In genomic region chr2:237472909-237473308, GRCh38 we compare ENCODE assay signal across 19 cellular contexts. TPM values are rescaled to one million over a fixed set of nuclear protein-coding genes. Genes with fewer than 3 reads are reported as not detected.
DNase-seq lines count a peak whose midpoint lies in the region; FAIRE-seq and TF ChIP-seq lines count a peak whose summit lies in the region.
"Had no signal": no experiment of that assay in that cellular context is flagged by ENCODE, and none has a peak within 500 bp of the region (broad histone marks: within the 10 kb centered on the region; RNA-seq: fewer than 3 reads in every experiment).

No MANE protein-coding gene starts in this region.

- H3K36me3 Mint-ChIP-seq in astrocyte (ENCODE audit: low read depth, unreplicated experiment) (no peaks in the 10 kb centered on the region), nephron (ENCODE audit: low read depth) (no peaks in the 10 kb centered on the region)
- H3K36me3 Mint-ChIP-seq in T-helper 2 cell treated with Interferon-gamma antibody and Interleukin-4, amounts not matched to agents 5 μg/mL and 100 μg/mL, for 36 hours (ENCODE audit: low read depth): no peaks in the 10 kb centered on the region

- peaks cover 4% of the 10 kb centered on the region for H3K27me3 Mint-ChIP-seq in astrocyte (ENCODE audit: low read depth, unreplicated experiment)
- H3K27me3 Mint-ChIP-seq in nephron (ENCODE audit: low read depth): peaks cover 9% of the 10 kb centered on the region
- peaks cover 19% of the 10 kb centered on the region for H3K27me3 Mint-ChIP-seq in T-helper 2 cell treated with Interferon-gamma antibody and Interleukin-4, amounts not matched to agents 5 μg/mL and 100 μg/mL, for 36 hours (ENCODE audit: low read depth)

- DNase-seq in breast epithelium (ENCODE audit: low spot score in 2 of 2) (no peak), mammary epithelial cell (no peak), astrocyte (ENCODE audit: low read depth) (no peak), uterus (no peak), DMS114 treated with DMSO at 0.1 percent for 48 hours (lab: John Stamatoyannopoulos, UW; ENCODE audit: unreplicated experiment) (no peak), dermis blood vessel endothelial cell (no peak)
- DNase-seq in T-helper 2 cell treated with Interferon-gamma antibody and Interleukin-4, amounts not matched to agents 5 μg/mL and 100 μg/mL, for 36 hours (ENCODE audit: low spot score): no peak
- DNase-seq: 8988T, C1 segment of cervical spinal cord, GDM1, NCI-H1105, NCI-H1694, NCI-H510A treated with DMSO at 0.1 percent for 48 hours, NCI-H82 had no signal

- CTCF ChIA-PET in mammary epithelial cell (lab: Charles Lee; ENCODE audit: low non-redundant PET): no interaction called here

- no peaks in the 10 kb centered on the region for H4K20me1 ChIP-seq in mammary epithelial cell (ENCODE audit: insufficient read depth, low read length)
- H4K20me1 ChIP-seq in astrocyte (ENCODE audit: insufficient read depth, low read length): no peaks in the 10 kb centered on the region

- H3K27ac ChIP-seq in breast epithelium (peak overlapping the region; percentile 96 to 97), mammary epithelial cell (ENCODE audit: insufficient read depth, low read depth, low read length) (no peak overlapping the region), astrocyte (ENCODE audit: low read depth, low read length) (no peak overlapping the region), uterus (peak overlapping the region; percentile 92 to 94)
- H3K27ac ChIP-seq: PC-9 had no signal

- H3K9me3 ChIP-seq in breast epithelium (no peaks in the 10 kb centered on the region), mammary epithelial cell (replicated peaks; ENCODE audit: insufficient read depth, low read length) (no peaks in the 10 kb centered on the region), astrocyte (ENCODE audit: insufficient read depth, low read depth, low read length) (no peaks in the 10 kb centered on the region), uterus (no peaks in the 10 kb centered on the region)

- WGBS in mammary epithelial cell (ENCODE audit: low coverage, missing lambda C conversion rate): 87% methylated on average over 9 of the region's 11 CpGs

- TF ChIP-seq POLR2A in breast epithelium (IDR thresholded peaks at IDR 0.05): no peak
- no peak for TF ChIP-seq POLR2A in uterus (IDR thresholded peaks at IDR 0.05)

- H3K9ac ChIP-seq in mammary epithelial cell (ENCODE audit: insufficient read depth, low read length) (no peak overlapping the region), astrocyte (ENCODE audit: low read length) (peak overlapping the region; percentile 90)

- H3K4me2 ChIP-seq in mammary epithelial cell (ENCODE audit: insufficient read depth, low read depth, low read length): no peak overlapping the region
- no peak overlapping the region for H3K4me2 ChIP-seq in astrocyte (ENCODE audit: low read length)
- H3K4me2 ChIP-seq: PC-9 had no signal

- H3K27ac Mint-ChIP-seq in astrocyte (ENCODE audit: unreplicated experiment): no peak overlapping the region
- peak overlapping the region in 2 of 3 experiments; percentile 73 to 82 for H3K27ac Mint-ChIP-seq in nephron
- no peak overlapping the region for H3K27ac Mint-ChIP-seq in T-helper 2 cell treated with Interferon-gamma antibody and Interleukin-4, amounts not matched to agents 5 μg/mL and 100 μg/mL, for 36 hours

- no peak for TF ChIP-seq CTCF in breast epithelium (IDR thresholded peaks at IDR 0.05)
- no peak for TF ChIP-seq CTCF in mammary epithelial cell (conservative IDR thresholded peaks at IDR 0.05 in 1 of 2, IDR thresholded peaks at IDR 0.05 in 1 of 2; ENCODE audit: extremely low read depth in 1 of 2, insufficient read depth in 1 of 2, low read depth in 1 of 2, low read length in 2 of 2)
- TF ChIP-seq CTCF in astrocyte (IDR thresholded peaks at IDR 0.05; ENCODE audit: insufficient read depth, low read depth, low read length): no peak
- TF ChIP-seq CTCF in nephron (IDR thresholded peaks at IDR 0.05; ENCODE audit: unreplicated experiment in 3 of 3): no peak
- TF ChIP-seq CTCF in uterus (IDR thresholded peaks at IDR 0.05): no peak

- dilution Hi-C loops in mammary epithelial cell (cut with HindIII; ENCODE audit: low sequenced_read_pairs): no loop called here

- H3K36me3 ChIP-seq in breast epithelium (no peaks in the 10 kb centered on the region), mammary epithelial cell (ENCODE audit: insufficient read depth, low read length) (no peaks in the 10 kb centered on the region), astrocyte (ENCODE audit: insufficient read depth, low read length) (no peaks in the 10 kb centered on the region), uterus (no peaks in the 10 kb centered on the region)

- in situ Hi-C loops in mammary epithelial cell (cut with MboI; ENCODE audit: low sequenced_read_pairs in 2 of 2): no loop called here

- H3K4me3 ChIP-seq in breast epithelium: no peak overlapping the region
- no peak overlapping the region for H3K4me3 ChIP-seq in mammary epithelial cell (replicated peaks in 1 of 3; ENCODE audit: insufficient read depth in 1 of 3, low read depth in 2 of 3, low read length in 3 of 3)
- no peak overlapping the region for H3K4me3 ChIP-seq in astrocyte (ENCODE audit: insufficient read depth, low read depth, low read length)
- H3K4me3 ChIP-seq in uterus: no peak overlapping the region
- H3K4me3 ChIP-seq: GM12878, PC-9 had no signal

- no peak overlapping the region for H3K4me3 Mint-ChIP-seq in astrocyte (ENCODE audit: unreplicated experiment)
- H3K4me3 Mint-ChIP-seq in nephron: peak overlapping the region in 1 of 3 experiments; percentile 39
- H3K4me3 Mint-ChIP-seq in T-helper 2 cell treated with Interferon-gamma antibody and Interleukin-4, amounts not matched to agents 5 μg/mL and 100 μg/mL, for 36 hours: no peak overlapping the region

- peaks cover 8% of the 10 kb centered on the region for H3K4me1 Mint-ChIP-seq in astrocyte (ENCODE audit: low read depth, unreplicated experiment)
- peaks cover 25% of the 10 kb centered on the region for H3K4me1 Mint-ChIP-seq in nephron
- H3K4me1 Mint-ChIP-seq in T-helper 2 cell treated with Interferon-gamma antibody and Interleukin-4, amounts not matched to agents 5 μg/mL and 100 μg/mL, for 36 hours (ENCODE audit: low read depth): peaks cover 10% of the 10 kb centered on the region

- H3K4me1 ChIP-seq in breast epithelium (peaks cover 7% of the 10 kb centered on the region in 2 donors), mammary epithelial cell (ENCODE audit: insufficient read depth, low read length) (peaks cover 20% of the 10 kb centered on the region), astrocyte (ENCODE audit: insufficient read depth, low read length) (peaks cover 28% of the 10 kb centered on the region), uterus (peaks cover 0 to 4% of the 10 kb centered on the region in 2 donors)

- BruUV-seq in mammary epithelial cell (replicated peaks; lab: Mats Ljungman, UMichigan): no TSS peak

- H2AFZ ChIP-seq in mammary epithelial cell (ENCODE audit: low read depth, low read length) (no peak overlapping the region), astrocyte (ENCODE audit: low read depth, low read length) (no peak overlapping the region)
- H2AFZ ChIP-seq: PC-9 had no signal

- no peak for FAIRE-seq in astrocyte (lab: Jason Lieb, UNC)
- FAIRE-seq: GM12878, H54 had no signal

- intact Hi-C loops in breast epithelium (cut with DNase I; ENCODE audit: low total_unique reads) (loop anchor here (10.0 kb wide), 1 partner anchor 388 kb away; the partner anchor contains the start of gene COPS8), mammary epithelial cell (cut with micrococcal nuclease) (no loop called here), uterus (cut with DNase I; ENCODE audit: low total_unique reads) (loop anchor here (5.0 kb wide), 1 partner anchor 56 kb away; no protein-coding TSS in a partner anchor)

- H3K9me3 Mint-ChIP-seq in astrocyte (ENCODE audit: unreplicated experiment) (no peaks in the 10 kb centered on the region), nephron (no peaks in the 10 kb centered on the region)
- H3K9me3 Mint-ChIP-seq in T-helper 2 cell treated with Interferon-gamma antibody and Interleukin-4, amounts not matched to agents 5 μg/mL and 100 μg/mL, for 36 hours: no peaks in the 10 kb centered on the region

- H3K79me2 ChIP-seq in mammary epithelial cell (ENCODE audit: insufficient read depth, low read length): no peaks in the 10 kb centered on the region
- H3K79me2 ChIP-seq in astrocyte (ENCODE audit: insufficient read depth, low read length): no peaks in the 10 kb centered on the region

- H3K27me3 ChIP-seq in breast epithelium: no peaks in the 10 kb centered on the region
- H3K27me3 ChIP-seq in mammary epithelial cell (ENCODE audit: insufficient read depth, low read length): no peaks in the 10 kb centered on the region
- no peaks in the 10 kb centered on the region for H3K27me3 ChIP-seq in astrocyte (ENCODE audit: insufficient read depth, low read length)
- no peaks in the 10 kb centered on the region for H3K27me3 ChIP-seq in uterus

RNA-seq across cellular contexts. Expression of gene MLPH, which starts 14.1 kb away (rescaled TPM):
- total RNA-seq in breast epithelium (100 to 1,000 TPM in 2 of 3 donors, 10 to 100 TPM in 1; 15.5 to 242 (median 223) TPM), mammary epithelial cell (1 to 10 TPM; 2.8 to 7.2 TPM), astrocyte (14.2 and 16.2 TPM in 2 replicates), uterus (10 to 100 TPM in 2 of 4 donors, 1 to 10 TPM in 2; 1.2 to 16.5 (median 8.9) TPM), dermis blood vessel endothelial cell (0.28 and 1.0 TPM in 2 replicates)
- 16.1 TPM for polyA plus RNA-seq in mammary epithelial cell
- polyA minus RNA-seq in mammary epithelial cell: 24.1 TPM

RNA-seq across cellular contexts. Expression of gene COL6A3, which starts 58.9 kb away (rescaled TPM):
- total RNA-seq in breast epithelium (100 to 1,000 TPM; 116 to 907 (median 320) TPM), mammary epithelial cell (1 to 10 TPM in 1 of 2 donors, under 1 TPM in 1; 0.14 to 7.2 TPM), astrocyte (200 and 560 TPM in 2 replicates), uterus (1,000 to 10,000 TPM in 1 of 4 donors, 100 to 1,000 TPM in 3; 164 to 1,719 (median 447) TPM), dermis blood vessel endothelial cell (6.3 and 14.6 TPM in 2 replicates)
- 0.16 TPM for polyA plus RNA-seq in mammary epithelial cell
- 0.57 TPM for polyA minus RNA-seq in mammary epithelial cell
- total RNA-seq: HT-29 had no signal

Comparison
In these comparisons a context has a peak if more than half of its experiments do, and no peak if none do; other contexts are left out.
1. H3K27ac ChIP-seq: peak in breast epithelium (2 of 2) and uterus (2 of 2); none in mammary epithelial cell (single experiment) and astrocyte (single experiment).
2. H3K27ac Mint-ChIP-seq: peak in nephron (2 of 3); none in astrocyte (single experiment) and T-helper 2 cell treated with Interferon-gamma antibody and Interleukin-4, amounts not matched to agents 5 μg/mL and 100 μg/mL, for 36 hours (single experiment).